ENCODE assay signal across 17 cellular contexts in genomic region chr11:111399187-111400031, GRCh38. TPM values are rescaled to one million over a fixed set of nuclear protein-coding genes. Genes with fewer than 3 reads are reported as not detected.
DNase-seq lines count a peak whose midpoint lies in the region; ATAC-seq, FAIRE-seq and TF ChIP-seq lines count a peak whose summit lies in the region.
"Had no signal": no experiment of that assay in that cellular context is flagged by ENCODE, and none has a peak within 500 bp of the region (broad histone marks: within the 10 kb centered on the region; RNA-seq: fewer than 3 reads in every experiment).

No MANE protein-coding gene starts in this region.

- peaks cover 16% of the 10 kb centered on the region for H3K9me3 ChIP-seq in DOHH2 (ENCODE audit: control insufficient read depth, insufficient read depth, low read length)
- H3K9me3 ChIP-seq: MG63, vagina had no signal

- ATAC-seq in GM18517 (IDR thresholded peaks at IDR 0.05; ENCODE audit: unreplicated experiment) (peak; percentile 35), HG02623 (IDR thresholded peaks at IDR 0.05; ENCODE audit: unreplicated experiment) (peak; percentile 34), GM18867 (IDR thresholded peaks at IDR 0.05; ENCODE audit: unreplicated experiment) (no peak)

- H3K79me2 ChIP-seq in DOHH2 (ENCODE audit: control insufficient read depth, low read length), result peaks cover 19% of the 10 kb centered on the region

- H3K4me1 Mint-ChIP-seq in activated naive CD8-positive, alpha-beta T cell treated with anti-CD3 and anti-CD28 coated beads for 36 hours, result peaks cover 18% of the 10 kb centered on the region

- H3K27ac Mint-ChIP-seq in activated naive CD8-positive, alpha-beta T cell treated with anti-CD3 and anti-CD28 coated beads for 36 hours, result peak overlapping the region; percentile 36

- H4K20me1 ChIP-seq in DOHH2 (ENCODE audit: control insufficient read depth, insufficient read depth, low read depth, low read length), result no peaks in the 10 kb centered on the region

- H3K36me3 ChIP-seq in DOHH2 (ENCODE audit: control insufficient read depth, low read length), result peaks cover 21% of the 10 kb centered on the region
- H3K36me3 ChIP-seq: MG63, vagina had no signal

- H3K27me3 ChIP-seq in DOHH2 (ENCODE audit: control insufficient read depth, low read length), result no peaks in the 10 kb centered on the region
- H3K27me3 ChIP-seq: MG63, vagina had no signal

- no peak for FAIRE-seq in D721Med (lab: Jason Lieb, UNC)
- FAIRE-seq: G401.6, HTR-8/SVneo had no signal

- no peak overlapping the region for H3K4me3 Mint-ChIP-seq in activated naive CD8-positive, alpha-beta T cell treated with anti-CD3 and anti-CD28 coated beads for 36 hours

- TF ChIP-seq CTCF in DOHH2 (IDR thresholded peaks at IDR 0.05; ENCODE audit: low read depth, low read length, poor library complexity, severe bottlenecking) (peak; percentile 65), D721Med (IDR thresholded peaks at IDR 0.05; ENCODE audit: insufficient read depth, missing control alignments) (no peak)

- no peak for DNase-seq in activated naive CD8-positive, alpha-beta T cell treated with anti-CD3 and anti-CD28 coated beads for 36 hours
- DNase-seq in T-helper 9 cell (no peak), NCI-H774 (lab: John Stamatoyannopoulos, UW) (no peak), D721Med (ENCODE audit: insufficient read length, low spot score) (no peak)
- DNase-seq: amygdala, cerebellar nuclear complex, MG63, NCI-H2081, posterior cingulate gyrus, SW 1271 had no signal

- peak overlapping the region; percentile 96 for H3K27ac ChIP-seq in DOHH2 (ENCODE audit: low read depth, low read length)
- H3K27ac ChIP-seq: vagina had no signal

- H3K9me3 Mint-ChIP-seq in activated naive CD8-positive, alpha-beta T cell treated with anti-CD3 and anti-CD28 coated beads for 36 hours, result peaks cover 3% of the 10 kb centered on the region

- H3K4me1 ChIP-seq in DOHH2 (ENCODE audit: control insufficient read depth, low read length), result peaks cover 72% of the 10 kb centered on the region
- H3K4me1 ChIP-seq: vagina had no signal

- peak overlapping the region; percentile 82 for H3K4me2 ChIP-seq in DOHH2 (ENCODE audit: low read length)

- H3K36me3 Mint-ChIP-seq in activated naive CD8-positive, alpha-beta T cell treated with anti-CD3 and anti-CD28 coated beads for 36 hours, result no peaks in the 10 kb centered on the region

- peaks cover 32% of the 10 kb centered on the region for H3F3A ChIP-seq in DOHH2 (ENCODE audit: control insufficient read depth, insufficient read depth)

- H3K9me2 ChIP-seq in DOHH2 (replicated peaks; ENCODE audit: control insufficient read depth, low read length), result no peaks in the 10 kb centered on the region

- H3K4me3 ChIP-seq in DOHH2 (ENCODE audit: low read length), result peak overlapping the region; percentile 71
- H3K4me3 ChIP-seq: MG63, vagina had no signal

- no peaks in the 10 kb centered on the region for H3K27me3 Mint-ChIP-seq in activated naive CD8-positive, alpha-beta T cell treated with anti-CD3 and anti-CD28 coated beads for 36 hours

RNA-seq across cellular contexts. Expression of gene POU2AF1, which starts 20.3 kb away (rescaled TPM):
- total RNA-seq in activated naive CD8-positive, alpha-beta T cell treated with anti-CD3 and anti-CD28 coated beads for 36 hours, result 1 to 10 TPM; 3.0 to 3.5 TPM
- total RNA-seq: vagina had no signal
